Comparison of ENCODE assay signal across 9 cellular contexts in the genomic region with DNA sequence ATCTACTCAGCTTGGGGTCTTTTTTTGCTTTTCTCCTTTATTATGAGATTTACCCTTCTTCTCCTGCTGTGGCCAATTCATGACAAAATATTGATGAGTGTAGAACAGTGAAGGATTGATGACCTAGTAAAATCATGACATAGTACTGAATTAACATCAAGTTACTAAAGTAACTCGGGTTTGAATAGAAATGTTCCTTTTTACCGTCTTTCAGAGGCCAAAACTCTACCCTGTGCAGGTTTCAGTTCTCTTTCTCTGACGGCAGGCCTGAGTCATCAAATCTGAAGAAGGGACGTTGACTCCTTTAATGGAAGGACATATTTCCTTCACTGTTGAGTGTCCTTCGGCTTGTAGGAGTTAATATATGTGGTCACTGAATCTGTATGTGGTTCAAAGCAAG.
DNase-seq lines count a peak whose midpoint lies in the region; ATAC-seq and TF ChIP-seq lines count a peak whose summit lies in the region.
"Had no signal": no experiment of that assay in that cellular context is flagged by ENCODE, and none has a peak within 500 bp of the region (broad histone marks: within the 10 kb centered on the region; RNA-seq: fewer than 3 reads in every experiment).

No MANE protein-coding gene starts in this region.

- no peaks in the 10 kb centered on the region; the same call in 1 of the 2 replicates for H3K36me3 ChIP-seq in GM23338 (ENCODE audit: insufficient read depth)

- H3K4me3 Mint-ChIP-seq in GM23338, result no peak overlapping the region
- H3K4me3 Mint-ChIP-seq in IgD-negative memory B cell, result peak overlapping the region in 2 of 4 donors; percentile 1 to 49
- no peak overlapping the region for H3K4me3 Mint-ChIP-seq in Calu3 (ENCODE audit: low read depth, unreplicated experiment)
- no peak overlapping the region for H3K4me3 Mint-ChIP-seq in immature natural killer cell

- H4K20me1 ChIP-seq in GM23338 (replicated peaks; ENCODE audit: insufficient read depth), result no peaks in the 10 kb centered on the region

- no peaks in the 10 kb centered on the region for H3K4me1 ChIP-seq in GM23338 (ENCODE audit: insufficient read depth)

- H3F3A ChIP-seq in GM23338 (replicated peaks; ENCODE audit: low read depth), result no peaks in the 10 kb centered on the region

- peaks cover 32% of the 10 kb centered on the region for H3K36me3 Mint-ChIP-seq in GM23338 (ENCODE audit: low read depth)
- peaks cover 7% of the 10 kb centered on the region for H3K36me3 Mint-ChIP-seq in IgD-negative memory B cell
- H3K36me3 Mint-ChIP-seq in Calu3 (ENCODE audit: insufficient read depth, unreplicated experiment), result peaks cover 16% of the 10 kb centered on the region
- H3K36me3 Mint-ChIP-seq in immature natural killer cell, result peaks cover 17 to 59% (median 26%) of the 10 kb centered on the region in 3 donors

- H3K4me3 ChIP-seq in GM23338, result no peak overlapping the region

- no peaks in the 10 kb centered on the region for H3K27me3 ChIP-seq in GM23338 (ENCODE audit: insufficient read depth)

- no TSS peak for BruUV-seq in Calu3 (replicated peaks; lab: Mats Ljungman, UMichigan)

- CTCF ChIA-PET in Calu3 (lab: Charles Lee), result no interaction called here

- no peak overlapping the region for H2AFZ ChIP-seq in GM23338

- no peak overlapping the region for H3K4me2 ChIP-seq in GM23338

- no peaks in the 10 kb centered on the region for H3K9me2 ChIP-seq in GM23338 (ENCODE audit: insufficient read depth)

- peaks cover 3% of the 10 kb centered on the region for H3K27me3 Mint-ChIP-seq in GM23338 (ENCODE audit: insufficient read depth, low read depth, poor library complexity)
- no peaks in the 10 kb centered on the region for H3K27me3 Mint-ChIP-seq in IgD-negative memory B cell
- no peaks in the 10 kb centered on the region for H3K27me3 Mint-ChIP-seq in Calu3 (ENCODE audit: unreplicated experiment)
- H3K27me3 Mint-ChIP-seq in immature natural killer cell (ENCODE audit: low read depth in 3 of 3), result peaks cover 0 to 2% (median 0%) of the 10 kb centered on the region in 3 donors

- DNase-seq in GM23338 (ENCODE audit: low spot score), result no peak
- DNase-seq in midbrain (lab: John Stamatoyannopoulos, UW), result peak; percentile 7
- DNase-seq in Calu3, result no peak
- no peak for DNase-seq in immature natural killer cell
- DNase-seq in A172 (ENCODE audit: low spot score), result no peak
- no peak for DNase-seq in NCI-H2196 (lab: John Stamatoyannopoulos, UW; ENCODE audit: unreplicated experiment)
- DNase-seq: activated naive CD4-positive, alpha-beta T cell had no signal

- no peaks in the 10 kb centered on the region; the same call in 1 of the 2 replicates for H3K79me2 ChIP-seq in GM23338 (replicated peaks; ENCODE audit: insufficient read depth)

- H3K9me3 Mint-ChIP-seq in GM23338 (no peaks in the 10 kb centered on the region), IgD-negative memory B cell (no peaks in the 10 kb centered on the region), Calu3 (ENCODE audit: low read depth, unreplicated experiment) (no peaks in the 10 kb centered on the region), immature natural killer cell (no peaks in the 10 kb centered on the region)

- H3K27ac Mint-ChIP-seq in GM23338 (peak overlapping the region; percentile 53; the same call in 1 of the 2 replicates), IgD-negative memory B cell (peak overlapping the region in 2 of 3 donors; percentile 40 to 50), Calu3 (ENCODE audit: unreplicated experiment) (no peak overlapping the region), immature natural killer cell (no peak overlapping the region)

- no peaks in the 10 kb centered on the region; the same call in 2 of the 3 replicates for H3K4me1 Mint-ChIP-seq in GM23338
- H3K4me1 Mint-ChIP-seq in IgD-negative memory B cell, result peaks cover 11 to 14% (median 13%) of the 10 kb centered on the region in 3 donors
- peaks cover 2% of the 10 kb centered on the region for H3K4me1 Mint-ChIP-seq in Calu3 (ENCODE audit: low read depth, unreplicated experiment)
- H3K4me1 Mint-ChIP-seq in immature natural killer cell, result peaks cover 0 to 3% of the 10 kb centered on the region in 2 donors

- TF ChIP-seq CTCF in GM23338 (conservative IDR thresholded peaks at IDR 0.05; ENCODE audit: low read depth in 2 of 2) (no peak), Calu3 (IDR thresholded peaks at IDR 0.05; ENCODE audit: unreplicated experiment) (no peak)

- H3K27ac ChIP-seq in GM23338 (ENCODE audit: low read depth), result 0 out of 2 replicates have a peak overlapping the region, but pooled peaks have one; percentile 39

- intact Hi-C loops in Calu3 (cut with micrococcal nuclease; ENCODE audit: unreplicated experiment), result no loop called here

- ATAC-seq in GM18870 (IDR thresholded peaks at IDR 0.05; ENCODE audit: unreplicated experiment) (peak; percentile 92), GM23338 (no peak)

TF ChIP-seq in GM23338, 12 proteins besides CTCF, POLR2A, EP300 and RAD21 (continues in another document):
- TF ChIP-seq STAT1 (IDR thresholded peaks at IDR 0.05; ENCODE audit: unreplicated experiment) (no peak), POLR2AphosphoS5 (IDR thresholded peaks at IDR 0.05; ENCODE audit: low read depth) (no peak), ZNF331 (CRISPR knock-in tag; IDR thresholded peaks at IDR 0.05; ENCODE audit: low read depth) (no peak), EZH2 (IDR thresholded peaks at IDR 0.05; ENCODE audit: low read depth, unreplicated experiment) (no peak), ZNF114 (CRISPR knock-in tag; IDR thresholded peaks at IDR 0.05) (no peak), EZH2phosphoT487 (IDR thresholded peaks at IDR 0.05; ENCODE audit: unreplicated experiment) (no peak), NANOG (IDR thresholded peaks at IDR 0.05; ENCODE audit: borderline replicate concordance) (no peak), ETS1 (IDR thresholded peaks at IDR 0.05) (no peak), CREB1 (CRISPR knock-in tag; IDR thresholded peaks at IDR 0.05; ENCODE audit: low read depth) (no peak), JUNB (IDR thresholded peaks at IDR 0.05; ENCODE audit: unreplicated experiment) (no peak)
- TF ChIP-seq, protein P1, sequence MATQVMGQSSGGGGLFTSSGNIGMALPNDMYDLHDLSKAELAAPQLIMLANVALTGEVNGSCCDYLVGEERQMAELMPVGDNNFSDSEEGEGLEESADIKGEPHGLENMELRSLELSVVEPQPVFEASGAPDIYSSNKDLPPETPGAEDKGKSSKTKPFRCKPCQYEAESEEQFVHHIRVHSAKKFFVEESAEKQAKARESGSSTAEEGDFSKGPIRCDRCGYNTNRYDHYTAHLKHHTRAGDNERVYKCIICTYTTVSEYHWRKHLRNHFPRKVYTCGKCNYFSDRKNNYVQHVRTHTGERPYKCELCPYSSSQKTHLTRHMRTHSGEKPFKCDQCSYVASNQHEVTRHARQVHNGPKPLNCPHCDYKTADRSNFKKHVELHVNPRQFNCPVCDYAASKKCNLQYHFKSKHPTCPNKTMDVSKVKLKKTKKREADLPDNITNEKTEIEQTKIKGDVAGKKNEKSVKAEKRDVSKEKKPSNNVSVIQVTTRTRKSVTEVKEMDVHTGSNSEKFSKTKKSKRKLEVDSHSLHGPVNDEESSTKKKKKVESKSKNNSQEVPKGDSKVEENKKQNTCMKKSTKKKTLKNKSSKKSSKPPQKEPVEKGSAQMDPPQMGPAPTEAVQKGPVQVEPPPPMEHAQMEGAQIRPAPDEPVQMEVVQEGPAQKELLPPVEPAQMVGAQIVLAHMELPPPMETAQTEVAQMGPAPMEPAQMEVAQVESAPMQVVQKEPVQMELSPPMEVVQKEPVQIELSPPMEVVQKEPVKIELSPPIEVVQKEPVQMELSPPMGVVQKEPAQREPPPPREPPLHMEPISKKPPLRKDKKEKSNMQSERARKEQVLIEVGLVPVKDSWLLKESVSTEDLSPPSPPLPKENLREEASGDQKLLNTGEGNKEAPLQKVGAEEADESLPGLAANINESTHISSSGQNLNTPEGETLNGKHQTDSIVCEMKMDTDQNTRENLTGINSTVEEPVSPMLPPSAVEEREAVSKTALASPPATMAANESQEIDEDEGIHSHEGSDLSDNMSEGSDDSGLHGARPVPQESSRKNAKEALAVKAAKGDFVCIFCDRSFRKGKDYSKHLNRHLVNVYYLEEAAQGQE (IDR thresholded peaks at IDR 0.05; ENCODE audit: unreplicated experiment), result no peak

Comparison
In these comparisons a context has a peak if more than half of its experiments do, and no peak if none do; other contexts are left out.
1. H3K27ac Mint-ChIP-seq: peak in GM23338 (single experiment) and IgD-negative memory B cell (2 of 3); none in Calu3 (single experiment) and immature natural killer cell (0 of 6).